8 cellular contexts compared by ENCODE assay signal in the genomic region with DNA sequence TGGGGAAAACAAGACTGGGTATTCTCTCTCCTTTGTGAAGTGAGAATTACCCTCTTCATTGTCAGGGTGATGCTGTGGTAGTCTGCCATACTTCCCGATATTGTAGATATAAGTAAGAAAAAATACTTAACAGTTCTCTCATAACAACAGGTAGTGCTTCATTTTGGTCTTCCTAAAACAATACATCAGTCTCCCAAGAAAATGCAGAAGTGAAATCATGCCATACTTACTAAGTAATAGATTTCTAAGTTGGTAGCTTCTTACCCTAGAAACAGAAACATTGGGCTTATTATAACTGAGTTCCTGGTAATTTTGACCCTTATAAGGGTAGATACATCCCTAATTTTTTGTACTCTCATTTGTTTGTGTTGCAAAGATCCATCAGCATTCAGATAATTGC.
"Had no signal": no experiment of that assay in that cellular context is flagged by ENCODE, and none has a peak within 500 bp of the region (broad histone marks: within the 10 kb centered on the region; RNA-seq: fewer than 3 reads in every experiment).

No MANE protein-coding gene starts in this region.

- ATAC-seq: HepG2, K562 had no signal

- H3K27ac ChIP-seq: HL-60, KMS-11 had no signal

- H3K4me3 ChIP-seq: K562 had no signal

- FAIRE-seq: HepG2, HTR-8/SVneo, K562 had no signal

- DNase-seq: IMR-90, KBM-7, KG1 had no signal

- H3K4me2 ChIP-seq: KMS-11 had no signal

- H3K9ac ChIP-seq: KMS-11 had no signal
